In genomic region chr15:91472316-91472756, GRCh38 we compare ENCODE assay signal across 12 cellular contexts.
A peak's percentile ranks its signal among the peaks of the same experiment; 100 is the strongest.
DNase-seq lines count a peak whose midpoint lies in the region; ATAC-seq and TF ChIP-seq lines count a peak whose summit lies in the region.
"Had no signal": no experiment of that assay in that cellular context is flagged by ENCODE, and none has a peak within 500 bp of the region (broad histone marks: within the 10 kb centered on the region; RNA-seq: fewer than 3 reads in every experiment).

No MANE protein-coding gene starts in this region.

- ATAC-seq in activated T-cell treated with anti-CD3 and anti-CD28 coated beads, Interleukin-2, amount 50 U/mL, for 72 hours (replicated peaks in 1 of 2) = peak in 1 of 2 donors; percentile 18
- ATAC-seq in activated naive CD8-positive, alpha-beta T cell treated with anti-CD3 and anti-CD28 coated beads, Interleukin-2, amount 50 U/mL, for 24 hours = peak; percentile 6
- ATAC-seq in stimulated activated naive CD8-positive, alpha-beta T cell treated with anti-CD3 and anti-CD28 coated beads, Interleukin-15, Interleukin-2, amounts not matched to agents 100 U/mL and 50 U/mL, for 24 hours = peak; percentile 34
- ATAC-seq in HG03520 (IDR thresholded peaks at IDR 0.05; ENCODE audit: unreplicated experiment) = no peak
- ATAC-seq: sciatic nerve had no signal

- H3K27me3 Mint-ChIP-seq in activated T-cell treated with anti-CD3 and anti-CD28 coated beads, Interleukin-2, amount 50 U/mL, for 72 hours (ENCODE audit: low read depth) = no peaks in the 10 kb centered on the region
- H3K27me3 Mint-ChIP-seq in activated naive CD8-positive, alpha-beta T cell treated with anti-CD3 and anti-CD28 coated beads, Interleukin-2, amount 50 U/mL, for 24 hours = no peaks in the 10 kb centered on the region

- TF ChIP-seq POLR2A in sigmoid colon (IDR thresholded peaks at IDR 0.05) = no peak

- no peaks in the 10 kb centered on the region for H3K36me3 ChIP-seq in sigmoid colon

- no peaks in the 10 kb centered on the region for H3K9me3 ChIP-seq in sigmoid colon

- TF ChIP-seq EP300 in sigmoid colon (IDR thresholded peaks at IDR 0.05) = no peak

- peaks cover 0 to 2% of the 10 kb centered on the region in 2 donors for H3K36me3 Mint-ChIP-seq in activated T-cell treated with anti-CD3 and anti-CD28 coated beads, Interleukin-2, amount 50 U/mL, for 72 hours (ENCODE audit: insufficient read depth in 2 of 2)
- H3K36me3 Mint-ChIP-seq in activated naive CD8-positive, alpha-beta T cell treated with anti-CD3 and anti-CD28 coated beads, Interleukin-2, amount 50 U/mL, for 24 hours (ENCODE audit: low read depth) = peaks cover 3% of the 10 kb centered on the region

- H3K9me3 Mint-ChIP-seq in activated T-cell treated with anti-CD3 and anti-CD28 coated beads, Interleukin-2, amount 50 U/mL, for 72 hours = peaks cover 0 to 5% of the 10 kb centered on the region in 2 donors
- peaks cover 12% of the 10 kb centered on the region for H3K9me3 Mint-ChIP-seq in activated naive CD8-positive, alpha-beta T cell treated with anti-CD3 and anti-CD28 coated beads, Interleukin-2, amount 50 U/mL, for 24 hours

- TF ChIP-seq CTCF in sigmoid colon (IDR thresholded peaks at IDR 0.05) = no peak

- no peak overlapping the region for H3K27ac ChIP-seq in sigmoid colon
- H3K27ac ChIP-seq: epithelial cell of prostate had no signal

- 1 to 13% methylated on average over 3 of the region's 3 CpGs for WGBS in sigmoid colon, 2 donors

- H3K4me1 Mint-ChIP-seq in activated T-cell treated with anti-CD3 and anti-CD28 coated beads, Interleukin-2, amount 50 U/mL, for 72 hours (ENCODE audit: low read depth) = peaks cover 51% of the 10 kb centered on the region
- H3K4me1 Mint-ChIP-seq in activated naive CD8-positive, alpha-beta T cell treated with anti-CD3 and anti-CD28 coated beads, Interleukin-2, amount 50 U/mL, for 24 hours = peaks cover 48% of the 10 kb centered on the region

- peak overlapping the region; percentile 18 to 48 for H3K4me3 Mint-ChIP-seq in activated T-cell treated with anti-CD3 and anti-CD28 coated beads, Interleukin-2, amount 50 U/mL, for 72 hours
- no peak overlapping the region for H3K4me3 Mint-ChIP-seq in activated naive CD8-positive, alpha-beta T cell treated with anti-CD3 and anti-CD28 coated beads, Interleukin-2, amount 50 U/mL, for 24 hours

- H3K4me3 ChIP-seq in sigmoid colon = no peak overlapping the region

- intact Hi-C loops in sigmoid colon (cut with DNase I) = no loop called here

- H3K27ac Mint-ChIP-seq in activated T-cell treated with anti-CD3 and anti-CD28 coated beads, Interleukin-2, amount 50 U/mL, for 72 hours = no peak overlapping the region
- H3K27ac Mint-ChIP-seq in activated naive CD8-positive, alpha-beta T cell treated with anti-CD3 and anti-CD28 coated beads, Interleukin-2, amount 50 U/mL, for 24 hours = peak overlapping the region; percentile 64

- no peaks in the 10 kb centered on the region for H3K4me1 ChIP-seq in sigmoid colon

- DNase-seq in activated T-cell treated with anti-CD3 and anti-CD28 coated beads, Interleukin-2, amount 50 U/mL, for 72 hours = no peak
- DNase-seq in activated T-cell treated with anti-CD3 and anti-CD28 coated beads for 4 hours (no peak), NCI-H1105 treated with DMSO at 0.1 percent for 48 hours (lab: John Stamatoyannopoulos, UW) (peak; percentile 52), sigmoid colon (no peak), mucosa of gallbladder (ENCODE audit: low spot score) (no peak)
- DNase-seq in activated naive CD8-positive, alpha-beta T cell treated with anti-CD3 and anti-CD28 coated beads, Interleukin-2, amount 50 U/mL, for 24 hours = no peak
- DNase-seq in stimulated activated naive CD8-positive, alpha-beta T cell treated with anti-CD3 and anti-CD28 coated beads, Interleukin-15, Interleukin-2, amounts not matched to agents 100 U/mL and 50 U/mL, for 24 hours = no peak
- DNase-seq: NCI-H774, trophoblast cell had no signal

- H3K27me3 ChIP-seq in sigmoid colon = no peaks in the 10 kb centered on the region
